Comparison of ENCODE assay signal across 13 cellular contexts in genomic region chr7:158015403-158016116, GRCh38.
A peak's percentile ranks its signal among the peaks of the same experiment; 100 is the strongest.
DNase-seq lines count a peak whose midpoint lies in the region; ATAC-seq and TF ChIP-seq lines count a peak whose summit lies in the region.
"Had no signal": no experiment of that assay in that cellular context is flagged by ENCODE, and none has a peak within 500 bp of the region (broad histone marks: within the 10 kb centered on the region; RNA-seq: fewer than 3 reads in every experiment).

No MANE protein-coding gene starts in this region.

- no peak for ATAC-seq in GM21529 (IDR thresholded peaks at IDR 0.05; ENCODE audit: unreplicated experiment)
- no peak for ATAC-seq in natural killer cell treated with Interleukin-12 subunit alpha and Interleukin-12 subunit beta and Interleukin-15 and Interleukin-18, amount 100 ng/mL, for 72 hours
- ATAC-seq: CD8-positive, alpha-beta T cell; naive thymus-derived CD4-positive, alpha-beta T cell had no signal

- H3K36me3 ChIP-seq in HUES48 (ENCODE audit: control insufficient read depth, insufficient read depth, low read length) (no peaks in the 10 kb centered on the region), iPS-20b (ENCODE audit: insufficient read depth, low read depth, low read length) (no peaks in the 10 kb centered on the region), sigmoid colon (no peaks in the 10 kb centered on the region)
- H3K36me3 ChIP-seq: brain microvascular endothelial cell had no signal

- H3K27ac ChIP-seq in HUES48 (ENCODE audit: low read depth, low read length) (peak overlapping the region; percentile 71), iPS-20b (ENCODE audit: low read length) (no peak overlapping the region), sigmoid colon (no peak overlapping the region)
- H3K27ac ChIP-seq: brain microvascular endothelial cell, epithelial cell of prostate had no signal

- DNase-seq in NCI-H2227 (lab: John Stamatoyannopoulos, UW; ENCODE audit: unreplicated experiment): peak; percentile 70
- no peak for DNase-seq in sigmoid colon
- no peak for DNase-seq in natural killer cell treated with Interleukin-12 subunit alpha and Interleukin-12 subunit beta and Interleukin-15 and Interleukin-18, amount 100 ng/mL, for 72 hours (ENCODE audit: low spot score)
- DNase-seq in SIG-M5 (lab: John Stamatoyannopoulos, UW): no peak
- DNase-seq: activated B cell treated with CpG ODN at 0.5 μM for 24 hours; activated T-cell treated with anti-CD3 and anti-CD28 coated beads, Interleukin-2, amount 50 U/mL, for 24 hours; brain microvascular endothelial cell; CD8-positive, alpha-beta T cell; naive thymus-derived CD4-positive, alpha-beta T cell had no signal

- H3K4me1 ChIP-seq in HUES48 (ENCODE audit: control insufficient read depth, insufficient read depth, low read length): peaks cover 46% of the 10 kb centered on the region
- peaks cover 4% of the 10 kb centered on the region; the same call in 1 of the 2 replicates for H3K4me1 ChIP-seq in iPS-20b (ENCODE audit: insufficient read depth, low read length)
- peaks cover 0 to 13% (median 11%) of the 10 kb centered on the region in 4 donors for H3K4me1 ChIP-seq in sigmoid colon

- TF ChIP-seq POLR2A in sigmoid colon (IDR thresholded peaks at IDR 0.05): no peak

- TF ChIP-seq EP300 in sigmoid colon (IDR thresholded peaks at IDR 0.05): no peak

- H3K27me3 ChIP-seq in HUES48 (ENCODE audit: control insufficient read depth, insufficient read depth, low read length) (peaks cover 21% of the 10 kb centered on the region), iPS-20b (ENCODE audit: insufficient read depth, low read length) (peaks cover 20% of the 10 kb centered on the region), sigmoid colon (no peaks in the 10 kb centered on the region)
- H3K27me3 ChIP-seq: brain microvascular endothelial cell had no signal

- H3K36me3 Mint-ChIP-seq in natural killer cell treated with Interleukin-12 subunit alpha and Interleukin-12 subunit beta and Interleukin-15 and Interleukin-18, amount 100 ng/mL, for 72 hours: no peaks in the 10 kb centered on the region
- H3K36me3 Mint-ChIP-seq: CD8-positive, alpha-beta T cell; naive thymus-derived CD4-positive, alpha-beta T cell had no signal

- no peaks in the 10 kb centered on the region for H3K9me3 ChIP-seq in HUES48 (ENCODE audit: control insufficient read depth, insufficient read depth, low read length)
- H3K9me3 ChIP-seq in iPS-20b (ENCODE audit: insufficient read depth, low read depth, low read length): peaks cover 62% of the 10 kb centered on the region
- no peaks in the 10 kb centered on the region for H3K9me3 ChIP-seq in sigmoid colon

- H3K4me3 Mint-ChIP-seq in natural killer cell treated with Interleukin-12 subunit alpha and Interleukin-12 subunit beta and Interleukin-15 and Interleukin-18, amount 100 ng/mL, for 72 hours: no peak overlapping the region
- H3K4me3 Mint-ChIP-seq: activated B cell treated with CpG ODN at 0.5 μM for 24 hours; activated T-cell treated with anti-CD3 and anti-CD28 coated beads, Interleukin-2, amount 50 U/mL, for 24 hours; CD8-positive, alpha-beta T cell; naive thymus-derived CD4-positive, alpha-beta T cell had no signal

- WGBS in sigmoid colon, 2 donors: 18 to 44% methylated on average over 18 of the region's 18 CpGs

- no peak overlapping the region for H3K27ac Mint-ChIP-seq in natural killer cell treated with Interleukin-12 subunit alpha and Interleukin-12 subunit beta and Interleukin-15 and Interleukin-18, amount 100 ng/mL, for 72 hours
- H3K27ac Mint-ChIP-seq: activated B cell treated with CpG ODN at 0.5 μM for 24 hours; activated T-cell treated with anti-CD3 and anti-CD28 coated beads, Interleukin-2, amount 50 U/mL, for 24 hours; CD8-positive, alpha-beta T cell; naive thymus-derived CD4-positive, alpha-beta T cell had no signal

- TF ChIP-seq CTCF in sigmoid colon (IDR thresholded peaks at IDR 0.05): no peak

- no peak overlapping the region for H3K9ac ChIP-seq in HUES48 (ENCODE audit: low read depth, low read length)
- peak overlapping the region; percentile 68; the same call in 1 of the 2 replicates for H3K9ac ChIP-seq in iPS-20b (ENCODE audit: low read depth, low read length)

- no peaks in the 10 kb centered on the region for H3K27me3 Mint-ChIP-seq in natural killer cell treated with Interleukin-12 subunit alpha and Interleukin-12 subunit beta and Interleukin-15 and Interleukin-18, amount 100 ng/mL, for 72 hours
- H3K27me3 Mint-ChIP-seq: activated B cell treated with CpG ODN at 0.5 μM for 24 hours had no signal

- peak overlapping the region; percentile 47 for H3K4me3 ChIP-seq in HUES48 (ENCODE audit: low read depth, low read length)
- H3K4me3 ChIP-seq in iPS-20b (ENCODE audit: low read length): peak overlapping the region; percentile 62
- peak overlapping the region in 3 of 4 donors; percentile 3 to 32 (median 29) for H3K4me3 ChIP-seq in sigmoid colon

- intact Hi-C loops in sigmoid colon (cut with DNase I): no loop called here

- no peaks in the 10 kb centered on the region for H3K9me3 Mint-ChIP-seq in natural killer cell treated with Interleukin-12 subunit alpha and Interleukin-12 subunit beta and Interleukin-15 and Interleukin-18, amount 100 ng/mL, for 72 hours
- H3K9me3 Mint-ChIP-seq: activated B cell treated with CpG ODN at 0.5 μM for 24 hours; activated T-cell treated with anti-CD3 and anti-CD28 coated beads, Interleukin-2, amount 50 U/mL, for 24 hours; CD8-positive, alpha-beta T cell; naive thymus-derived CD4-positive, alpha-beta T cell had no signal

- no peaks in the 10 kb centered on the region for H3K4me1 Mint-ChIP-seq in natural killer cell treated with Interleukin-12 subunit alpha and Interleukin-12 subunit beta and Interleukin-15 and Interleukin-18, amount 100 ng/mL, for 72 hours (ENCODE audit: low read depth in 2 of 2)
- H3K4me1 Mint-ChIP-seq: activated B cell treated with CpG ODN at 0.5 μM for 24 hours had no signal
